ENCODE assay signal across 22 cellular contexts in the genomic region with DNA sequence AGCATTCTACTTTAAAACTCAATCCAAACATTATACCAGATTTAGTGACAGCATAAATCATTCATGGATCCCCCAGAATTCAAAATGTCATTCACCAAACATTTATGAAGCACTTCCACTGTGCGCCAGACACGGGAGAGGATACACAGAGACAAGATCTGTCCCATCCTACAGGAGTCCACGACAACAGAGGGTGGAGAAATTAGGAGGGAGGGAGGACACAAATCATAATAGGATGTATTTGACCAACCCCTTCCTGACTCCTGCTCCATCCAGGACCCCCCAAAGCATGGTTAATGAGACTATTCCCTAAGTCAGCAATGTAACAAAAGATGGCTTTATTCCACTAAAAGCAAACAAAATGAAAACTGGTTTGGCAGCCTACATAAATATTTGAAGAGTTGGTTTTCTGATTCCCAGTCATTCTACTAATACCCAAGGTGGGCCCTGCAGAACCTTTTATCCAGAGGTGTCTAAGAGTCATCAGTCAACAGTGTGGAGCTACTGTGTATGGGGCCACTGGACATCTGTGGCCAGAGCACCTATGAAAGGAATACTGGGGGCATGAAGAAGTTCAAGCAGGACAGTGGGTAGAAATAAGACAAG.
DNase-seq lines count a peak whose midpoint lies in the region; TF ChIP-seq lines count a peak whose summit lies in the region.
"Had no signal": no experiment of that assay in that cellular context is flagged by ENCODE, and none has a peak within 500 bp of the region (broad histone marks: within the 10 kb centered on the region; RNA-seq: fewer than 3 reads in every experiment).

No MANE protein-coding gene starts in this region.

- H3K9me3 ChIP-seq in PC-9 (ENCODE audit: insufficient read depth, low read depth) (0 out of 2 replicates have a peak, but pooled peaks cover 5% of the 10 kb centered on the region), prostate gland (no peaks in the 10 kb centered on the region)
- H3K9me3 ChIP-seq: A549, BE2C, neutrophil had no signal

- BruUV-seq in PC-9 (replicated peaks; lab: Mats Ljungman, UMichigan) = no TSS peak

- TF ChIP-seq POLR2A in prostate gland (IDR thresholded peaks at IDR 0.05) = no peak

- H3K36me3 ChIP-seq in PC-9 (ENCODE audit: low read depth) = 0 out of 2 replicates have a peak, but pooled peaks cover 9% of the 10 kb centered on the region
- no peaks in the 10 kb centered on the region for H3K36me3 ChIP-seq in prostate gland
- H3K36me3 ChIP-seq: BE2C, neutrophil had no signal

- H3K27ac Mint-ChIP-seq in activated naive CD4-positive, alpha-beta T cell treated with anti-CD3 and anti-CD28 coated beads, Interleukin-2, amount 10 ng/mL, durations not matched to agents 7 days and 5 days = peak overlapping the region; percentile 14
- H3K27ac Mint-ChIP-seq: activated CD4-positive, alpha-beta T cell treated with anti-CD3 and anti-CD28 coated beads, Interleukin-2, amount 10 ng/mL, durations not matched to agents 7 days and 5 days had no signal

- H3K4me1 ChIP-seq in PC-9 (replicated peaks; ENCODE audit: insufficient read depth) (peaks cover 65% of the 10 kb centered on the region), prostate gland (replicated peaks) (peaks cover 9% of the 10 kb centered on the region)
- H3K4me1 ChIP-seq: BE2C had no signal

- H3F3A ChIP-seq in PC-9 (ENCODE audit: insufficient read depth, low read depth) = peaks cover 38% of the 10 kb centered on the region

- no peaks in the 10 kb centered on the region for H3K27me3 ChIP-seq in PC-9 (ENCODE audit: insufficient read depth, low read depth)
- H3K27me3 ChIP-seq in prostate gland (replicated peaks; ENCODE audit: insufficient read depth) = no peaks in the 10 kb centered on the region
- H3K27me3 ChIP-seq: hepatocyte had no signal

- intact Hi-C loops in PC-9 (cut with micrococcal nuclease; ENCODE audit: unreplicated experiment) (loop anchor here (10.0 kb wide), 1 partner anchor 224 kb away; no protein-coding TSS in a partner anchor), prostate gland (cut with DNase I) (no loop called here)

- no peak overlapping the region for H3K4me3 Mint-ChIP-seq in activated naive CD4-positive, alpha-beta T cell treated with anti-CD3 and anti-CD28 coated beads, Interleukin-2, amount 10 ng/mL, durations not matched to agents 7 days and 5 days
- H3K4me3 Mint-ChIP-seq: activated CD4-positive, alpha-beta T cell treated with anti-CD3 and anti-CD28 coated beads, Interleukin-2, amount 10 ng/mL, durations not matched to agents 7 days and 5 days; IgD-negative memory B cell had no signal

- H3K36me3 Mint-ChIP-seq in activated naive CD4-positive, alpha-beta T cell treated with anti-CD3 and anti-CD28 coated beads, Interleukin-2, amount 10 ng/mL, durations not matched to agents 7 days and 5 days = peaks cover 48% of the 10 kb centered on the region

- H3K4me2 ChIP-seq in PC-9 = peak overlapping the region; percentile 58
- H3K4me2 ChIP-seq: A549, hepatocyte had no signal

- H3K9me3 Mint-ChIP-seq in activated naive CD4-positive, alpha-beta T cell treated with anti-CD3 and anti-CD28 coated beads, Interleukin-2, amount 10 ng/mL, durations not matched to agents 7 days and 5 days = no peaks in the 10 kb centered on the region

- no peak for DNase-seq in activated naive CD4-positive, alpha-beta T cell treated with anti-CD3 and anti-CD28 coated beads, Interleukin-2, amount 10 ng/mL, durations not matched to agents 7 days and 5 days
- no peak for DNase-seq in activated naive CD4-positive, alpha-beta T cell (lab: John Stamatoyannopoulos, UW)
- DNase-seq in HT-29 (ENCODE audit: low spot score) (peak; percentile 45), PC-9 (peak; percentile 18 to 93), prostate gland (ENCODE audit: low spot score) (peak; percentile 9), midbrain (lab: John Stamatoyannopoulos, UW) (no peak), D341Med (ENCODE audit: low spot score) (no peak)
- no peak for DNase-seq in activated CD4-positive, alpha-beta T cell treated with anti-CD3 and anti-CD28 coated beads for 48 hours
- DNase-seq: activated CD4-positive, alpha-beta T cell treated with anti-CD3 and anti-CD28 coated beads, Interleukin-2, amount 10 ng/mL, durations not matched to agents 7 days and 5 days; activated effector memory CD4-positive, alpha-beta T cell treated with Interleukin-2 at 50 U/mL for 16 hours; amniotic stem cell; BE2C; caudate nucleus; DMS79; NCI-H1930; SHP77 treated with DMSO at 0.1 percent for 48 hours; substantia nigra had no signal

- peak overlapping the region; percentile 62 for H3K27ac ChIP-seq in PC-9
- peak overlapping the region; percentile 28 to 49 for H3K27ac ChIP-seq in prostate gland
- H3K27ac ChIP-seq: A549, hepatocyte, neutrophil had no signal

- POLR2A ChIA-PET in PC-9 (lab: Charles Lee; ENCODE audit: unreplicated experiment) = interaction anchor here (0.6 kb wide), 1 partner anchor 23 kb away, joined by 7 read pairs; no protein-coding TSS in a partner anchor

- H3K4me1 Mint-ChIP-seq in activated naive CD4-positive, alpha-beta T cell treated with anti-CD3 and anti-CD28 coated beads, Interleukin-2, amount 10 ng/mL, durations not matched to agents 7 days and 5 days = peaks cover 57% of the 10 kb centered on the region

- peaks cover 82% of the 10 kb centered on the region for H3K79me2 ChIP-seq in PC-9 (ENCODE audit: low read depth)

- WGBS in prostate gland = 33% methylated on average over 3 of the region's 3 CpGs

- no peaks in the 10 kb centered on the region for H4K20me1 ChIP-seq in PC-9 (ENCODE audit: insufficient read depth)

- no peaks in the 10 kb centered on the region for H3K27me3 Mint-ChIP-seq in activated naive CD4-positive, alpha-beta T cell treated with anti-CD3 and anti-CD28 coated beads, Interleukin-2, amount 10 ng/mL, durations not matched to agents 7 days and 5 days
- H3K27me3 Mint-ChIP-seq: activated CD4-positive, alpha-beta T cell treated with anti-CD3 and anti-CD28 coated beads, Interleukin-2, amount 10 ng/mL, durations not matched to agents 7 days and 5 days had no signal

- H3K9me2 ChIP-seq in PC-9 (ENCODE audit: insufficient read depth) = no peaks in the 10 kb centered on the region

- CTCF ChIA-PET in activated naive CD4-positive, alpha-beta T cell treated with anti-CD3 and anti-CD28 coated beads, Interleukin-2, amount 10 ng/mL, durations not matched to agents 7 days and 5 days (lab: Charles Lee) = interaction anchor here (0.9 kb wide), 1 partner anchor 12 kb away, joined by 3 read pairs; no protein-coding TSS in a partner anchor
- CTCF ChIA-PET in PC-9 (lab: Charles Lee) = no interaction called here

- H2AFZ ChIP-seq in PC-9 = no peak overlapping the region
- H2AFZ ChIP-seq: hepatocyte had no signal

- no peak overlapping the region for H3K4me3 ChIP-seq in PC-9
- no peak overlapping the region for H3K4me3 ChIP-seq in prostate gland
- H3K4me3 ChIP-seq: A549, GM12878, hepatocyte had no signal

- TF ChIP-seq CTCF in PC-9 (conservative IDR thresholded peaks at IDR 0.05) (no peak), prostate gland (IDR thresholded peaks at IDR 0.05) (no peak)

Comparison
In these comparisons a context has a peak if more than half of its experiments do, and no peak if none do; other contexts are left out.
1. DNase-seq: peak in HT-29 (single experiment), PC-9 (2 of 2) and prostate gland (single experiment); none in activated naive CD4-positive, alpha-beta T cell treated with anti-CD3 and anti-CD28 coated beads, Interleukin-2, amount 10 ng/mL, durations not matched to agents 7 days and 5 days (single experiment), activated naive CD4-positive, alpha-beta T cell (0 of 4), midbrain (single experiment), activated CD4-positive, alpha-beta T cell treated with anti-CD3 and anti-CD28 coated beads for 48 hours (single experiment) and D341Med (single experiment).